ENCODE assay signal across 8 cellular contexts in genomic region chr14:71103662-71104484, GRCh38.
DNase-seq lines count a peak whose midpoint lies in the region; ATAC-seq, FAIRE-seq and TF ChIP-seq lines count a peak whose summit lies in the region.

No MANE protein-coding gene starts in this region.

- no peak overlapping the region for H3K27ac ChIP-seq in Peyer's patch

- H3K27me3 ChIP-seq in Peyer's patch, result no peaks in the 10 kb centered on the region

- no peaks in the 10 kb centered on the region for H3K27me3 Mint-ChIP-seq in effector memory CD8-positive, alpha-beta T cell

- H3K9me3 Mint-ChIP-seq in effector memory CD8-positive, alpha-beta T cell, result no peaks in the 10 kb centered on the region

- peak; percentile 51 for DNase-seq in LoVo (ENCODE audit: low spot score)
- no peak for DNase-seq in Peyer's patch
- DNase-seq in effector memory CD8-positive, alpha-beta T cell, result peak; percentile 14 to 23 (median 23)
- peak; percentile 37 for DNase-seq in middle frontal gyrus (ENCODE audit: extremely low spot score, low spot score)
- no peak for DNase-seq in stimulated activated CD4-positive, alpha-beta T cell treated with anti-CD3 and anti-CD28 coated beads, Interleukin-4, amount 100 ng/mL, for 1 hour

- TF ChIP-seq POLR2A in Peyer's patch (IDR thresholded peaks at IDR 0.05), result no peak

- peaks cover 79% of the 10 kb centered on the region for H3K36me3 Mint-ChIP-seq in effector memory CD8-positive, alpha-beta T cell (ENCODE audit: insufficient read depth)

- H3K27ac Mint-ChIP-seq in effector memory CD8-positive, alpha-beta T cell, result peak overlapping the region in 1 of 2 donors; percentile 42

- H3K9me3 ChIP-seq in Peyer's patch, result no peaks in the 10 kb centered on the region

- H3K4me1 Mint-ChIP-seq in effector memory CD8-positive, alpha-beta T cell (ENCODE audit: low read depth in 2 of 2), result peaks cover 5 to 18% of the 10 kb centered on the region in 2 donors

- no peak overlapping the region for H3K4me3 Mint-ChIP-seq in effector memory CD8-positive, alpha-beta T cell

- H3K36me3 ChIP-seq in Peyer's patch, result peaks cover 0 to 58% (median 0%) of the 10 kb centered on the region in 3 donors

- TF ChIP-seq CTCF in Peyer's patch (IDR thresholded peaks at IDR 0.05), result peak; percentile 40 to 91 (median 78)

- no peaks in the 10 kb centered on the region for H3K4me1 ChIP-seq in Peyer's patch

- peak; percentile 97 for FAIRE-seq in G401.6 (lab: Jason Lieb, UNC)

- ATAC-seq in effector memory CD8-positive, alpha-beta T cell (replicated peaks), result peak; percentile 65
- ATAC-seq in GM18858 (IDR thresholded peaks at IDR 0.05; ENCODE audit: unreplicated experiment) (no peak), GM19023 (IDR thresholded peaks at IDR 0.05; ENCODE audit: unreplicated experiment) (no peak)

- no peak overlapping the region for H3K4me3 ChIP-seq in Peyer's patch

Comparison
In these comparisons a context has a peak if more than half of its experiments do, and no peak if none do; other contexts are left out.
1. DNase-seq: peak in LoVo (single experiment), effector memory CD8-positive, alpha-beta T cell (3 of 3) and middle frontal gyrus (single experiment); none in Peyer's patch (0 of 3) and stimulated activated CD4-positive, alpha-beta T cell treated with anti-CD3 and anti-CD28 coated beads, Interleukin-4, amount 100 ng/mL, for 1 hour (single experiment).